21 cellular contexts compared by ENCODE assay signal in genomic region chr18:45889419-45890059, GRCh38.
DNase-seq lines count a peak whose midpoint lies in the region; ATAC-seq, FAIRE-seq and TF ChIP-seq lines count a peak whose summit lies in the region.
"Had no signal": no experiment of that assay in that cellular context is flagged by ENCODE, and none has a peak within 500 bp of the region (broad histone marks: within the 10 kb centered on the region; RNA-seq: fewer than 3 reads in every experiment).

No MANE protein-coding gene starts in this region.

- no peaks in the 10 kb centered on the region for H4K20me1 ChIP-seq in H1 (replicated peaks in 1 of 2; ENCODE audit: control insufficient read depth in 1 of 2, insufficient read depth in 2 of 2, low read length in 2 of 2)
- H4K20me1 ChIP-seq in neural progenitor cell (ENCODE audit: low read depth), result no peaks in the 10 kb centered on the region

- no TSS peak for BruUV-seq in Calu3 (replicated peaks; lab: Mats Ljungman, UMichigan)

- POLR2A ChIA-PET in T-cell (lab: Charles Lee), result no interaction called here
- POLR2A ChIA-PET in H1 (lab: Charles Lee; ENCODE audit: partially characterized antibody), result no interaction called here

- H3K9me3 ChIP-seq in H1 (ENCODE audit: insufficient read depth in 2 of 2, low read depth in 1 of 2, low read length in 1 of 2), result no peaks in the 10 kb centered on the region
- H3K9me3 ChIP-seq in upper lobe of right lung, result no peaks in the 10 kb centered on the region
- no peaks in the 10 kb centered on the region for H3K9me3 ChIP-seq in neural progenitor cell (ENCODE audit: low read depth)
- H3K9me3 ChIP-seq: BLaER1 treated with 17β-estradiol and CSF1 and Interleukin-3, amounts not matched to agents 10 nM and 100 nM had no signal

- no peak overlapping the region for H2AK5ac ChIP-seq in H1 (ENCODE audit: low read depth, low read length)

- H3K9ac ChIP-seq in H1 (replicated peaks in 1 of 4; ENCODE audit: extremely low read depth in 1 of 4, low read depth in 3 of 4, low read length in 3 of 4) (no peak overlapping the region; a peak in 1 of 7 replicates), neural progenitor cell (no peak overlapping the region)
- H3K9ac ChIP-seq: BLaER1 treated with 17β-estradiol and CSF1 and Interleukin-3, amounts not matched to agents 10 nM and 100 nM; GM23248; KMS-11 had no signal

- H3K23me2 ChIP-seq in H1 (ENCODE audit: low read depth, low read length), result no peaks in the 10 kb centered on the region

- H3K4me3 ChIP-seq in H1 (ENCODE audit: extremely low read depth in 1 of 4, insufficient read depth in 2 of 4, low read depth in 3 of 4, low read length in 4 of 4), result no peak overlapping the region
- no peak overlapping the region for H3K4me3 ChIP-seq in upper lobe of right lung
- no peak overlapping the region for H3K4me3 ChIP-seq in neural progenitor cell
- H3K4me3 ChIP-seq: BLaER1 treated with 17β-estradiol and CSF1 and Interleukin-3, amounts not matched to agents 10 nM and 100 nM; GM23248 had no signal

- H3K18ac ChIP-seq in H1 (ENCODE audit: extremely low read depth, low read length), result no peak overlapping the region

- no peaks in the 10 kb centered on the region for H3K9me3 Mint-ChIP-seq in activated T-cell treated with anti-CD3 and anti-CD28 coated beads, Interleukin-2, amount 50 U/mL, for 72 hours
- no peaks in the 10 kb centered on the region for H3K9me3 Mint-ChIP-seq in activated T-cell treated with anti-CD3 and anti-CD28 coated beads, Interleukin-2, amount 50 U/mL, for 4 hours
- H3K9me3 Mint-ChIP-seq in T-cell (no peaks in the 10 kb centered on the region), Calu3 (ENCODE audit: low read depth, unreplicated experiment) (no peaks in the 10 kb centered on the region), neural progenitor cell (no peaks in the 10 kb centered on the region)

- H2BK5ac ChIP-seq in H1 (ENCODE audit: low read depth, low read length), result no peak overlapping the region

- H3K4me2 ChIP-seq in H1 (ENCODE audit: insufficient read depth in 1 of 2, low read depth in 2 of 2, low read length in 2 of 2) (no peak overlapping the region), neural progenitor cell (no peak overlapping the region)
- H3K4me2 ChIP-seq: BLaER1 treated with 17β-estradiol and CSF1 and Interleukin-3, amounts not matched to agents 10 nM and 100 nM; KMS-11 had no signal

- TF ChIP-seq EP300 in H1 (IDR thresholded peaks at IDR 0.05; ENCODE audit: borderline replicate concordance in 1 of 2, low read depth in 2 of 2, low read length in 2 of 2), result no peak

- DNase-seq in activated T-cell treated with anti-CD3 and anti-CD28 coated beads, Interleukin-2, amount 50 U/mL, for 72 hours, result no peak
- no peak for DNase-seq in activated T-cell treated with anti-CD3 and anti-CD28 coated beads, Interleukin-2, amount 50 U/mL, for 4 hours
- DNase-seq in T-cell (no peak), H1 (ENCODE audit: low read depth in 1 of 2, low spot score in 2 of 2) (no peak), upper lobe of right lung (no peak), Calu3 (no peak), activated gamma-delta T cell treated with Interleukin-2 at 50 U/mL for 16 hours (no peak), neural progenitor cell (ENCODE audit: low spot score) (no peak)
- DNase-seq: DMS 273 treated with DMSO at 0.1 percent for 48 hours; GDM1; GM23248; NCI-H187; NCI-H345; NCI-H526 treated with DMSO at 0.1 percent for 48 hours; NK-92 treated with Interleukin-12 subunit alpha and Interleukin-12 subunit beta, amount 100 ng/mL, for 24 hours had no signal

- CTCF ChIA-PET in T-cell (lab: Charles Lee), result no interaction called here
- CTCF ChIA-PET in H1 (lab: Charles Lee; ENCODE audit: partially characterized antibody), result no interaction called here
- CTCF ChIA-PET in Calu3 (lab: Charles Lee), result no interaction called here

- no peaks in the 10 kb centered on the region for H3K27me3 Mint-ChIP-seq in activated T-cell treated with anti-CD3 and anti-CD28 coated beads, Interleukin-2, amount 50 U/mL, for 72 hours (ENCODE audit: low read depth)
- H3K27me3 Mint-ChIP-seq in activated T-cell treated with anti-CD3 and anti-CD28 coated beads, Interleukin-2, amount 50 U/mL, for 4 hours (ENCODE audit: low read depth), result no peaks in the 10 kb centered on the region
- H3K27me3 Mint-ChIP-seq in T-cell (no peaks in the 10 kb centered on the region), Calu3 (ENCODE audit: unreplicated experiment) (no peaks in the 10 kb centered on the region), neural progenitor cell (ENCODE audit: insufficient read depth, low read depth) (no peaks in the 10 kb centered on the region)

- H3K56ac ChIP-seq in H1 (replicated peaks; ENCODE audit: insufficient read length, low read depth, low read length), result no peak overlapping the region

- no peak for TF ChIP-seq RAD21 in H1 (IDR thresholded peaks at IDR 0.05 in 1 of 2, conservative IDR thresholded peaks at IDR 0.05 in 1 of 2; ENCODE audit: low read depth in 2 of 2, low read length in 2 of 2)

- H3K4me1 ChIP-seq in H1 (replicated peaks in 1 of 4; ENCODE audit: control insufficient read depth in 3 of 4, insufficient read depth in 4 of 4, low read length in 3 of 4) (no peaks in the 10 kb centered on the region), upper lobe of right lung (no peaks in the 10 kb centered on the region), neural progenitor cell (no peaks in the 10 kb centered on the region)

- WGBS in H1 (ENCODE audit: extremely low coverage in 1 of 2, insufficient coverage in 1 of 2, insufficient read length in 1 of 2, insufficient replicate concordance in 2 of 2, low coverage in 1 of 2, low lambda C conversion rate in 2 of 2, missing lambda C conversion rate in 1 of 2), 2 experiments, result 85% methylated on average over 3 of the region's 3 CpGs; no CpG with 5 or more reads in 1 of the 2 experiments

- H2BK12ac ChIP-seq in H1 (ENCODE audit: low read depth, low read length), result no peak overlapping the region

- TF ChIP-seq POLR2A in H1 (IDR thresholded peaks at IDR 0.05; ENCODE audit: control extremely low read depth in 1 of 2, low read depth in 2 of 2, low read length in 2 of 2), result no peak

- peak overlapping the region; percentile 18 for H3K27ac Mint-ChIP-seq in activated T-cell treated with anti-CD3 and anti-CD28 coated beads, Interleukin-2, amount 50 U/mL, for 72 hours
- H3K27ac Mint-ChIP-seq in T-cell (peak overlapping the region; percentile 6 to 72), Calu3 (ENCODE audit: unreplicated experiment) (no peak overlapping the region), neural progenitor cell (no peak overlapping the region)

- H3K79me1 ChIP-seq in H1 (ENCODE audit: low read depth, low read length), result no peaks in the 10 kb centered on the region

- H2AFZ ChIP-seq in H1 (ENCODE audit: low read length) (no peak overlapping the region), neural progenitor cell (replicated peaks) (no peak overlapping the region)
- H2AFZ ChIP-seq: GM23248 had no signal

- no peak overlapping the region for H2BK20ac ChIP-seq in H1 (ENCODE audit: low read length)

- no peak overlapping the region for H3K14ac ChIP-seq in H1 (ENCODE audit: insufficient read length)

- H4K91ac ChIP-seq in H1 (replicated peaks; ENCODE audit: insufficient read length, low read length), result no peak overlapping the region

- no peak overlapping the region for H2BK15ac ChIP-seq in H1 (ENCODE audit: low read length)

- no peak overlapping the region for H3K4me3 Mint-ChIP-seq in activated T-cell treated with anti-CD3 and anti-CD28 coated beads, Interleukin-2, amount 50 U/mL, for 72 hours
- no peak overlapping the region for H3K4me3 Mint-ChIP-seq in activated T-cell treated with anti-CD3 and anti-CD28 coated beads, Interleukin-2, amount 50 U/mL, for 4 hours
- H3K4me3 Mint-ChIP-seq in T-cell, result no peak overlapping the region
- H3K4me3 Mint-ChIP-seq in Calu3 (ENCODE audit: low read depth, unreplicated experiment), result no peak overlapping the region
- no peak overlapping the region for H3K4me3 Mint-ChIP-seq in neural progenitor cell

- H3K27ac ChIP-seq in H1 (ENCODE audit: low read depth, low read length), result no peak overlapping the region
- no peak overlapping the region for H3K27ac ChIP-seq in upper lobe of right lung
- no peak overlapping the region for H3K27ac ChIP-seq in neural progenitor cell
- H3K27ac ChIP-seq: BLaER1 treated with 17β-estradiol and CSF1 and Interleukin-3, amounts not matched to agents 10 nM and 100 nM; GM23248; KMS-11 had no signal

- FAIRE-seq in H1 (lab: Jason Lieb, UNC), result peak; percentile 7
- FAIRE-seq: A204.1, GM12891, HepG2 had no signal

- ATAC-seq in activated T-cell treated with anti-CD3 and anti-CD28 coated beads, Interleukin-2, amount 50 U/mL, for 72 hours (replicated peaks in 1 of 2), result no peak
- no peak for ATAC-seq in activated T-cell treated with anti-CD3 and anti-CD28 coated beads, Interleukin-2, amount 50 U/mL, for 4 hours
- ATAC-seq in T-cell (replicated peaks in 1 of 4) (no peak), upper lobe of right lung (peak; percentile 51)
- ATAC-seq: HepG2, Panc1 had no signal

- H3K23ac ChIP-seq in H1 (ENCODE audit: insufficient read length), result no peak overlapping the region

- no peak overlapping the region for H3K4ac ChIP-seq in H1 (replicated peaks; ENCODE audit: insufficient read length, low read depth, low read length)

- no peaks in the 10 kb centered on the region for H3K4me1 Mint-ChIP-seq in activated T-cell treated with anti-CD3 and anti-CD28 coated beads, Interleukin-2, amount 50 U/mL, for 72 hours (ENCODE audit: low read depth)
- no peaks in the 10 kb centered on the region for H3K4me1 Mint-ChIP-seq in activated T-cell treated with anti-CD3 and anti-CD28 coated beads, Interleukin-2, amount 50 U/mL, for 4 hours (ENCODE audit: low read depth)
- H3K4me1 Mint-ChIP-seq in T-cell (peaks cover 0 to 3% (median 2%) of the 10 kb centered on the region in 3 donors), Calu3 (ENCODE audit: low read depth, unreplicated experiment) (no peaks in the 10 kb centered on the region), neural progenitor cell (peaks cover 6% of the 10 kb centered on the region)

- H4K8ac ChIP-seq in H1 (ENCODE audit: extremely low read depth, insufficient read depth, low read length), result no peak overlapping the region

- TF ChIP-seq CTCF in H1 (IDR thresholded peaks at IDR 0.05; ENCODE audit: control extremely low read depth in 1 of 3, insufficient read depth in 1 of 3, low read depth in 1 of 3, low read length in 3 of 3), result no peak
- TF ChIP-seq CTCF in upper lobe of right lung (IDR thresholded peaks at IDR 0.05), result no peak
- TF ChIP-seq CTCF in Calu3 (IDR thresholded peaks at IDR 0.05; ENCODE audit: unreplicated experiment), result no peak
- no peak for TF ChIP-seq CTCF in neural progenitor cell (IDR thresholded peaks at IDR 0.05)

- no peak overlapping the region for H2BK120ac ChIP-seq in H1 (replicated peaks; ENCODE audit: low read depth, low read length)

- intact Hi-C loops in upper lobe of right lung (cut with DNase I), result no loop called here
- intact Hi-C loops in Calu3 (cut with micrococcal nuclease; ENCODE audit: unreplicated experiment), result no loop called here

- no peaks in the 10 kb centered on the region for H3F3A ChIP-seq in neural progenitor cell (ENCODE audit: low read depth)

- H3K27me3 ChIP-seq in H1 (replicated peaks in 1 of 4; ENCODE audit: control insufficient read depth in 3 of 4, extremely low read depth in 1 of 4, insufficient read depth in 3 of 4, low read length in 3 of 4), result no peaks in the 10 kb centered on the region
- no peaks in the 10 kb centered on the region for H3K27me3 ChIP-seq in upper lobe of right lung
- H3K27me3 ChIP-seq in neural progenitor cell, result no peaks in the 10 kb centered on the region
- H3K27me3 ChIP-seq: BLaER1 treated with 17β-estradiol and CSF1 and Interleukin-3, amounts not matched to agents 10 nM and 100 nM had no signal

- no peak overlapping the region for H4K5ac ChIP-seq in H1 (ENCODE audit: insufficient read length, low read depth, low read length)

- H3K79me2 ChIP-seq in H1 (ENCODE audit: control insufficient read depth in 1 of 2, insufficient read depth in 2 of 2, low read length in 2 of 2), result no peaks in the 10 kb centered on the region
- H3K79me2 ChIP-seq in neural progenitor cell (ENCODE audit: low read depth), result no peaks in the 10 kb centered on the region

- H3K36me3 ChIP-seq in H1 (ENCODE audit: control insufficient read depth in 2 of 4, insufficient read depth in 4 of 4, low read length in 3 of 4) (peaks cover 0 to 3% (median 2%) of the 10 kb centered on the region in 4 experiments; a peak in 4 of 8 replicates), upper lobe of right lung (peaks cover 69% of the 10 kb centered on the region), neural progenitor cell (no peaks in the 10 kb centered on the region)

- H3K36me3 Mint-ChIP-seq in activated T-cell treated with anti-CD3 and anti-CD28 coated beads, Interleukin-2, amount 50 U/mL, for 72 hours (ENCODE audit: insufficient read depth in 2 of 2), result peaks cover 0 to 5% of the 10 kb centered on the region in 2 donors
- peaks cover 19% of the 10 kb centered on the region for H3K36me3 Mint-ChIP-seq in activated T-cell treated with anti-CD3 and anti-CD28 coated beads, Interleukin-2, amount 50 U/mL, for 4 hours (ENCODE audit: insufficient read depth)
- H3K36me3 Mint-ChIP-seq in T-cell (peaks cover 34% of the 10 kb centered on the region), Calu3 (ENCODE audit: insufficient read depth, unreplicated experiment) (peaks cover 4% of the 10 kb centered on the region), neural progenitor cell (peaks cover 7% of the 10 kb centered on the region)

Comparison
In these comparisons a context has a peak if more than half of its experiments do, and no peak if none do; other contexts are left out.
1. H3K27ac Mint-ChIP-seq: peak in activated T-cell treated with anti-CD3 and anti-CD28 coated beads, Interleukin-2, amount 50 U/mL, for 72 hours (single experiment) and T-cell (2 of 2); none in Calu3 (single experiment) and neural progenitor cell (single experiment).